In the genomic region with DNA sequence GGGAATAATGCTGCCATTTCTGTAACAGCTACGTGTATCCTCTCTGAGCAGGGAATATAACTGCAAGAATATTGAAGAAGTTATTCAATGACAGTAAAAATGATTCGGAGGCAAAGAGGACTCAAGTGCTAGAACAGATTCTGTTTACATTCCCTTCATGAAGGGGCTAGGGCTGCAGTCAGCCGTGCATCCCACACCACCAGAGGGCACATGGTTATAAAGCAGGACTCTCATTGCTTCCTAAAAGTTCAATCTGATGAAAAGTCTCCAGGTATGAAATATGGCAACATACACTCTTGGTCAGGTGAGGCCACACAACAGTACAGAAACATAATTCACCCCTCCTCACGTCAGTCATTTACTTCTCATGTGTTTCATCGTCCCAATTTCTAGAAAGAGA, we compare ENCODE assay signal across 1 cellular context.
TF ChIP-seq lines count a peak whose summit lies in the region.

No MANE protein-coding gene starts in this region.

TF ChIP-seq in WTC11, 78 proteins besides CTCF, POLR2A, EP300 and RAD21 (continued from another document):
- TF ChIP-seq, protein P1, sequence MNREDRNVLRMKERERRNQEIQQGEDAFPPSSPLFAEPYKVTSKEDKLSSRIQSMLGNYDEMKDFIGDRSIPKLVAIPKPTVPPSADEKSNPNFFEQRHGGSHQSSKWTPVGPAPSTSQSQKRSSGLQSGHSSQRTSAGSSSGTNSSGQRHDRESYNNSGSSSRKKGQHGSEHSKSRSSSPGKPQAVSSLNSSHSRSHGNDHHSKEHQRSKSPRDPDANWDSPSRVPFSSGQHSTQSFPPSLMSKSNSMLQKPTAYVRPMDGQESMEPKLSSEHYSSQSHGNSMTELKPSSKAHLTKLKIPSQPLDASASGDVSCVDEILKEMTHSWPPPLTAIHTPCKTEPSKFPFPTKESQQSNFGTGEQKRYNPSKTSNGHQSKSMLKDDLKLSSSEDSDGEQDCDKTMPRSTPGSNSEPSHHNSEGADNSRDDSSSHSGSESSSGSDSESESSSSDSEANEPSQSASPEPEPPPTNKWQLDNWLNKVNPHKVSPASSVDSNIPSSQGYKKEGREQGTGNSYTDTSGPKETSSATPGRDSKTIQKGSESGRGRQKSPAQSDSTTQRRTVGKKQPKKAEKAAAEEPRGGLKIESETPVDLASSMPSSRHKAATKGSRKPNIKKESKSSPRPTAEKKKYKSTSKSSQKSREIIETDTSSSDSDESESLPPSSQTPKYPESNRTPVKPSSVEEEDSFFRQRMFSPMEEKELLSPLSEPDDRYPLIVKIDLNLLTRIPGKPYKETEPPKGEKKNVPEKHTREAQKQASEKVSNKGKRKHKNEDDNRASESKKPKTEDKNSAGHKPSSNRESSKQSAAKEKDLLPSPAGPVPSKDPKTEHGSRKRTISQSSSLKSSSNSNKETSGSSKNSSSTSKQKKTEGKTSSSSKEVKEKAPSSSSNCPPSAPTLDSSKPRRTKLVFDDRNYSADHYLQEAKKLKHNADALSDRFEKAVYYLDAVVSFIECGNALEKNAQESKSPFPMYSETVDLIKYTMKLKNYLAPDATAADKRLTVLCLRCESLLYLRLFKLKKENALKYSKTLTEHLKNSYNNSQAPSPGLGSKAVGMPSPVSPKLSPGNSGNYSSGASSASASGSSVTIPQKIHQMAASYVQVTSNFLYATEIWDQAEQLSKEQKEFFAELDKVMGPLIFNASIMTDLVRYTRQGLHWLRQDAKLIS (CRISPR knock-in tag; IDR thresholded peaks at IDR 0.05; ENCODE audit: borderline replicate concordance): no peak
- TF ChIP-seq IRF2 (CRISPR knock-in tag; IDR thresholded peaks at IDR 0.05; ENCODE audit: borderline replicate concordance, low read depth) (no peak), ZNF138 (CRISPR knock-in tag; conservative IDR thresholded peaks at IDR 0.05) (no peak), ZNF317 (CRISPR knock-in tag; IDR thresholded peaks at IDR 0.05; ENCODE audit: borderline replicate concordance, low read depth) (no peak), PRRX2 (CRISPR knock-in tag; IDR thresholded peaks at IDR 0.05) (no peak)
- TF ChIP-seq, protein P2, sequence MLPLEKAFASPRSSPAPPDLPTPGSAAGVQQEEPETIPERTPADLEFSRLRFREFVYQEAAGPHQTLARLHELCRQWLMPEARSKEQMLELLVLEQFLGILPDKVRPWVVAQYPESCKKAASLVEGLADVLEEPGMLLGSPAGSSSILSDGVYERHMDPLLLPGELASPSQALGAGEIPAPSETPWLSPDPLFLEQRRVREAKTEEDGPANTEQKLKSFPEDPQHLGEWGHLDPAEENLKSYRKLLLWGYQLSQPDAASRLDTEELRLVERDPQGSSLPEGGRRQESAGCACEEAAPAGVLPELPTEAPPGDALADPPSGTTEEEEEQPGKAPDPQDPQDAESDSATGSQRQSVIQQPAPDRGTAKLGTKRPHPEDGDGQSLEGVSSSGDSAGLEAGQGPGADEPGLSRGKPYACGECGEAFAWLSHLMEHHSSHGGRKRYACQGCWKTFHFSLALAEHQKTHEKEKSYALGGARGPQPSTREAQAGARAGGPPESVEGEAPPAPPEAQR (CRISPR knock-in tag; IDR thresholded peaks at IDR 0.05): no peak
- TF ChIP-seq, protein P3, sequence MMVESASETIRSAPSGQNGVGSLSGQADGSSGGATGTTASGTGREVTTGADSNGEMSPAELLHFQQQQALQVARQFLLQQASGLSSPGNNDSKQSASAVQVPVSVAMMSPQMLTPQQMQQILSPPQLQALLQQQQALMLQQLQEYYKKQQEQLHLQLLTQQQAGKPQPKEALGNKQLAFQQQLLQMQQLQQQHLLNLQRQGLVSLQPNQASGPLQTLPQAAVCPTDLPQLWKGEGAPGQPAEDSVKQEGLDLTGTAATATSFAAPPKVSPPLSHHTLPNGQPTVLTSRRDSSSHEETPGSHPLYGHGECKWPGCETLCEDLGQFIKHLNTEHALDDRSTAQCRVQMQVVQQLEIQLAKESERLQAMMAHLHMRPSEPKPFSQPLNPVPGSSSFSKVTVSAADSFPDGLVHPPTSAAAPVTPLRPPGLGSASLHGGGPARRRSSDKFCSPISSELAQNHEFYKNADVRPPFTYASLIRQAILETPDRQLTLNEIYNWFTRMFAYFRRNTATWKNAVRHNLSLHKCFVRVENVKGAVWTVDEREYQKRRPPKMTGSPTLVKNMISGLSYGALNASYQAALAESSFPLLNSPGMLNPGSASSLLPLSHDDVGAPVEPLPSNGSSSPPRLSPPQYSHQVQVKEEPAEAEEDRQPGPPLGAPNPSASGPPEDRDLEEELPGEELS (CRISPR knock-in tag; IDR thresholded peaks at IDR 0.05): no peak
